Comparison of ENCODE assay signal across 9 cellular contexts in genomic region chr5:73192375-73192774, GRCh38. TPM values are rescaled to one million over a fixed set of nuclear protein-coding genes. Genes with fewer than 3 reads are reported as not detected.
"Had no signal": no experiment of that assay in that cellular context is flagged by ENCODE, and none has a peak within 500 bp of the region (broad histone marks: within the 10 kb centered on the region; RNA-seq: fewer than 3 reads in every experiment).

No MANE protein-coding gene starts in this region.

- H3K36me3 Mint-ChIP-seq: IgD-negative memory B cell had no signal

- ATAC-seq: HepG2 had no signal

- H3K4me3 ChIP-seq: K562 had no signal

- H3K27ac ChIP-seq: HL-60 had no signal

- FAIRE-seq: HepG2, HTR-8/SVneo, K562 had no signal

- H3K4me1 Mint-ChIP-seq: IgD-negative memory B cell had no signal

- DNase-seq: IMR-90, KBM-7 had no signal

- H3K27ac Mint-ChIP-seq: IgD-negative memory B cell had no signal

- H3K4me3 Mint-ChIP-seq: IgD-negative memory B cell had no signal

RNA-seq across cellular contexts. Expression of gene TMEM174, which starts 19.4 kb away (rescaled TPM):
- total RNA-seq: HepG2, HT-29, HT1080, IMR-90, K562 had no signal
- polyA plus RNA-seq: HepG2, IgD-negative memory B cell, IMR-90, K562 had no signal
